Comparison of ENCODE assay signal across 15 cellular contexts in the genomic region with DNA sequence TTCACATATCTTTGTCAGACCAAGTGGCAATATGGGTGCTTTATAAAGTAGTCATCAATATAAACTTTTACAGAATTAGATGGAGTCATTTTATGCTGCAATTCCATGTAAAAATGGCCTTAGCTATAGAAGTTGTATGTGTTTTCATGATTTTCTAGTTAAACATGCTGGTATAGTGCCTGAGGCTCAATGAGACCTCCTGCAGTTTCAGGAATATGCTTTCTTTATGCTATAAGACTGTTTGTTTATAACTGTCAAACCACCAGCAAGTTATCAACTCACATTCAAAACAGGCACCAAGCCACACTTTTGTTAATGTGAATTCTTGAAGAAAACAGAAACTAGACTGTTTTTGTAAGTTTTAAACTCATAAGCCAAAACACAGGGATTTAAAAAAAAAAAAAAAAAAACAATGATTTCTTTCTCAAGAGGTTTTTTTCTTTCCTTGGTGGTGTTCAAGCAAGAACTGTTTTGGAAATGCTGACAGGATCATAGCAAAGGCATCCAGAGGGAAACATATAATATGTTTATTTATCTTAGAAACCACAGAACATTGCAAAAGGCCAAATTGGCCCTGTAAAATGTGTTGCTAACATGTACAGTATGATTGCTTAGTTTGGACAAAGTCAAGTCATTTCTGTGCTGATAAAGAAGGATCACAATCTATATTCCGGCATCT. TPM values are rescaled to one million over a fixed set of nuclear protein-coding genes. Genes with fewer than 3 reads are reported as not detected.
DNase-seq lines count a peak whose midpoint lies in the region; ATAC-seq, FAIRE-seq and TF ChIP-seq lines count a peak whose summit lies in the region.
"Had no signal": no experiment of that assay in that cellular context is flagged by ENCODE, and none has a peak within 500 bp of the region (broad histone marks: within the 10 kb centered on the region; RNA-seq: fewer than 3 reads in every experiment).

No MANE protein-coding gene starts in this region.

- in situ Hi-C loops in transverse colon (cut with MboI; ENCODE audit: low pct_ligation_motif_present in 1 of 4, low pct_unique_long_range_greater_than_20kb in 1 of 4, low sequenced_read_pairs in 3 of 4), result no loop called here

- intact Hi-C loops in transverse colon (cut with DNase I; ENCODE audit: low total_unique reads), result no loop called here

- 64 to 66% methylated on average over 1 of the region's 1 CpG for WGBS in transverse colon (ENCODE audit: low coverage in 1 of 2), 2 donors

- DNase-seq in HFFc6 (peak; percentile 94), bronchial epithelial cell (ENCODE audit: low read depth) (peak; percentile 38), left kidney (ENCODE audit: low read depth, low spot score) (peak; percentile 38), transverse colon (no peak), immature natural killer cell (no peak)
- no peak for DNase-seq in activated effector memory CD4-positive, alpha-beta T cell treated with Interleukin-2 at 50 U/mL for 16 hours
- DNase-seq: activated CD8-positive, alpha-beta T cell treated with anti-CD3 and anti-CD28 coated beads, Interleukin-2, amount 10 ng/mL, durations not matched to agents 7 days and 5 days; activated naive CD8-positive, alpha-beta T cell treated with anti-CD3 and anti-CD28 coated beads for 36 hours; DMS79; Kasumi-1; NCI-H526 had no signal

- H3K4me3 Mint-ChIP-seq in HFFc6, result no peak overlapping the region
- no peak overlapping the region for H3K4me3 Mint-ChIP-seq in immature natural killer cell
- H3K4me3 Mint-ChIP-seq: activated CD8-positive, alpha-beta T cell treated with anti-CD3 and anti-CD28 coated beads, Interleukin-2, amount 10 ng/mL, durations not matched to agents 7 days and 5 days; activated naive CD8-positive, alpha-beta T cell treated with anti-CD3 and anti-CD28 coated beads for 36 hours had no signal

- H3K4me1 Mint-ChIP-seq in HFFc6 (ENCODE audit: low read depth) (peaks cover 76% of the 10 kb centered on the region), immature natural killer cell (no peaks in the 10 kb centered on the region)
- H3K4me1 Mint-ChIP-seq: activated naive CD8-positive, alpha-beta T cell treated with anti-CD3 and anti-CD28 coated beads for 36 hours had no signal

- H3K36me3 Mint-ChIP-seq in HFFc6 (ENCODE audit: low read depth) (peaks cover 9% of the 10 kb centered on the region; the same call in 1 of the 2 replicates), immature natural killer cell (no peaks in the 10 kb centered on the region)
- H3K36me3 Mint-ChIP-seq: activated naive CD8-positive, alpha-beta T cell treated with anti-CD3 and anti-CD28 coated beads for 36 hours had no signal

- H3K27me3 Mint-ChIP-seq in HFFc6 (ENCODE audit: insufficient read depth), result no peaks in the 10 kb centered on the region; the same call in 1 of the 2 replicates
- H3K27me3 Mint-ChIP-seq in immature natural killer cell (ENCODE audit: low read depth in 3 of 3), result no peaks in the 10 kb centered on the region

- H3K9me3 Mint-ChIP-seq in HFFc6 (no peaks in the 10 kb centered on the region), immature natural killer cell (peaks cover 0 to 5% (median 1%) of the 10 kb centered on the region in 6 donors)
- H3K9me3 Mint-ChIP-seq: activated naive CD8-positive, alpha-beta T cell treated with anti-CD3 and anti-CD28 coated beads for 36 hours had no signal

- H3K27me3 ChIP-seq in bronchial epithelial cell (ENCODE audit: control insufficient read depth, insufficient read depth, low read length), result no peaks in the 10 kb centered on the region
- no peaks in the 10 kb centered on the region for H3K27me3 ChIP-seq in transverse colon

- ATAC-seq in HG03469 (IDR thresholded peaks at IDR 0.05; ENCODE audit: unreplicated experiment), result no peak
- no peak for ATAC-seq in HG02870 (IDR thresholded peaks at IDR 0.05; ENCODE audit: unreplicated experiment)
- ATAC-seq: activated CD8-positive, alpha-beta T cell treated with anti-CD3 and anti-CD28 coated beads, Interleukin-2, amount 10 ng/mL, durations not matched to agents 7 days and 5 days had no signal

- TF ChIP-seq CTCF in HFFc6 (IDR thresholded peaks at IDR 0.05) (no peak), bronchial epithelial cell (IDR thresholded peaks at IDR 0.05; ENCODE audit: insufficient read depth, low read length, severe bottlenecking) (no peak), transverse colon (IDR thresholded peaks at IDR 0.05) (no peak)

- H3K4me3 ChIP-seq in bronchial epithelial cell (ENCODE audit: low read depth, low read length), result no peak overlapping the region
- H3K4me3 ChIP-seq in transverse colon, result no peak overlapping the region

- H3K4me1 ChIP-seq in transverse colon, result peaks cover 0 to 32% (median 17%) of the 10 kb centered on the region in 4 donors

- TF ChIP-seq POLR2A in transverse colon (IDR thresholded peaks at IDR 0.05), result no peak

- peak overlapping the region; percentile 87 for H3K27ac Mint-ChIP-seq in HFFc6
- no peak overlapping the region for H3K27ac Mint-ChIP-seq in immature natural killer cell
- H3K27ac Mint-ChIP-seq: activated CD8-positive, alpha-beta T cell treated with anti-CD3 and anti-CD28 coated beads, Interleukin-2, amount 10 ng/mL, durations not matched to agents 7 days and 5 days; activated naive CD8-positive, alpha-beta T cell treated with anti-CD3 and anti-CD28 coated beads for 36 hours had no signal

- peak overlapping the region; percentile 43 to 67 (median 62) for H3K27ac ChIP-seq in transverse colon

- H3K9me3 ChIP-seq in transverse colon, result no peaks in the 10 kb centered on the region

- TF ChIP-seq EP300 in transverse colon (IDR thresholded peaks at IDR 0.05; ENCODE audit: low read depth), result no peak

- FAIRE-seq in bronchial epithelial cell (lab: Jason Lieb, UNC), result no peak

- no peaks in the 10 kb centered on the region for H3K36me3 ChIP-seq in bronchial epithelial cell (ENCODE audit: control insufficient read depth, insufficient read depth, low read length)
- no peaks in the 10 kb centered on the region for H3K36me3 ChIP-seq in transverse colon

RNA-seq across cellular contexts. Expression of a gene that starts 28.8 kb away (rescaled TPM):
- total RNA-seq in HFFc6 (2021; fragmentation: NEBNext Ultra II Directional; extraction: Animal tissue kit (Norgen Biotek cat#: 25700)), result 10 to 100 TPM; 34.3 to 78.1 (median 57.3) TPM
- total RNA-seq in bronchial epithelial cell (0.38 and 14.2 TPM in 2 replicates), transverse colon (10 to 100 TPM; 13.8 to 43.3 (median 31.5) TPM)
- polyA plus RNA-seq in immature natural killer cell, result not detected
- total RNA-seq: activated CD8-positive, alpha-beta T cell treated with anti-CD3 and anti-CD28 coated beads, Interleukin-2, amount 10 ng/mL, durations not matched to agents 7 days and 5 days; activated naive CD8-positive, alpha-beta T cell treated with anti-CD3 and anti-CD28 coated beads for 36 hours; lung microvascular endothelial cell; T-helper 1 cell treated with Interleukin-12 subunit alpha and Interleukin-12 subunit beta and Interleukin-4 antibody, amounts not matched to agents 30 ng/mL and 1 ng/mL, for 36 hours had no signal

RNA-seq across cellular contexts. Expression of a gene that starts 42.5 kb away (rescaled TPM):
- 10 to 100 TPM; 20.4 to 58.8 (median 48.7) TPM for total RNA-seq in HFFc6 (2021; fragmentation: NEBNext Ultra II Directional; extraction: Animal tissue kit (Norgen Biotek cat#: 25700))
- total RNA-seq in bronchial epithelial cell (2.7 and 32.6 TPM in 2 replicates), transverse colon (100 to 1,000 TPM; 133 to 511 (median 276) TPM)
- polyA plus RNA-seq in immature natural killer cell, result not detected
- total RNA-seq: activated CD8-positive, alpha-beta T cell treated with anti-CD3 and anti-CD28 coated beads, Interleukin-2, amount 10 ng/mL, durations not matched to agents 7 days and 5 days; activated naive CD8-positive, alpha-beta T cell treated with anti-CD3 and anti-CD28 coated beads for 36 hours; T-helper 1 cell treated with Interleukin-12 subunit alpha and Interleukin-12 subunit beta and Interleukin-4 antibody, amounts not matched to agents 30 ng/mL and 1 ng/mL, for 36 hours had no signal

Comparison
In these comparisons a context has a peak if more than half of its experiments do, and no peak if none do; other contexts are left out.
1. DNase-seq: peak in HFFc6 (single experiment), bronchial epithelial cell (single experiment) and left kidney (single experiment); none in transverse colon (single experiment), immature natural killer cell (0 of 3) and activated effector memory CD4-positive, alpha-beta T cell treated with Interleukin-2 at 50 U/mL for 16 hours (single experiment).